In genomic region chr19:10796653-10797052, GRCh38 we compare ENCODE assay signal across 19 cellular contexts. TPM values are rescaled to one million over a fixed set of nuclear protein-coding genes. Genes with fewer than 3 reads are reported as not detected.
DNase-seq lines count a peak whose midpoint lies in the region; ATAC-seq and TF ChIP-seq lines count a peak whose summit lies in the region.
"Had no signal": no experiment of that assay in that cellular context is flagged by ENCODE, and none has a peak within 500 bp of the region (broad histone marks: within the 10 kb centered on the region; RNA-seq: fewer than 3 reads in every experiment).

No MANE protein-coding gene starts in this region.

- peak overlapping the region; percentile 89 for H3K27ac Mint-ChIP-seq in activated CD4-positive, alpha-beta T cell treated with anti-CD3 and anti-CD28 coated beads, Interleukin-2, amount 10 ng/mL, durations not matched to agents 7 days and 5 days
- peak overlapping the region; percentile 97 for H3K27ac Mint-ChIP-seq in central memory CD8-positive, alpha-beta T cell (ENCODE audit: low read depth)
- H3K27ac Mint-ChIP-seq in nephron progenitor cell = peak overlapping the region; percentile 89

- no peaks in the 10 kb centered on the region for H3K9me3 Mint-ChIP-seq in activated CD4-positive, alpha-beta T cell treated with anti-CD3 and anti-CD28 coated beads, Interleukin-2, amount 10 ng/mL, durations not matched to agents 7 days and 5 days
- no peaks in the 10 kb centered on the region for H3K9me3 Mint-ChIP-seq in central memory CD8-positive, alpha-beta T cell
- no peaks in the 10 kb centered on the region for H3K9me3 Mint-ChIP-seq in nephron progenitor cell
- H3K9me3 Mint-ChIP-seq: neural crest cell had no signal

- peaks cover 45% of the 10 kb centered on the region for H3K36me3 Mint-ChIP-seq in activated CD4-positive, alpha-beta T cell treated with anti-CD3 and anti-CD28 coated beads, Interleukin-2, amount 10 ng/mL, durations not matched to agents 7 days and 5 days (ENCODE audit: low read depth)
- peaks cover 51% of the 10 kb centered on the region for H3K36me3 Mint-ChIP-seq in central memory CD8-positive, alpha-beta T cell (ENCODE audit: insufficient read depth)
- H3K36me3 Mint-ChIP-seq in nephron progenitor cell (ENCODE audit: low read depth) = peaks cover 36% of the 10 kb centered on the region

- peak; percentile 43; the same call in 1 of the 2 replicates for ATAC-seq in Panc1
- ATAC-seq in central memory CD8-positive, alpha-beta T cell (replicated peaks; ENCODE audit: extremely low read depth, poor library complexity, severe bottlenecking) = no peak
- ATAC-seq in GM21723 (IDR thresholded peaks at IDR 0.05; ENCODE audit: unreplicated experiment) = no peak
- no peak for ATAC-seq in GM19324 (IDR thresholded peaks at IDR 0.05; ENCODE audit: low FRiP score, unreplicated experiment)
- ATAC-seq: A549 had no signal

- POLR2A ChIA-PET in activated CD4-positive, alpha-beta T cell treated with anti-CD3 and anti-CD28 coated beads, Interleukin-2, amount 10 ng/mL, durations not matched to agents 7 days and 5 days (lab: Charles Lee) = no interaction called here
- POLR2A ChIA-PET in Panc1 (lab: Charles Lee) = no interaction called here

- DNase-seq in activated CD4-positive, alpha-beta T cell treated with anti-CD3 and anti-CD28 coated beads, Interleukin-2, amount 10 ng/mL, durations not matched to agents 7 days and 5 days = no peak
- DNase-seq in activated CD4-positive, alpha-beta T cell treated with anti-CD3 and anti-CD28 coated beads for 1 hour = no peak
- DNase-seq in Panc1 (ENCODE audit: low read depth, low spot score) (no peak), nephron progenitor cell (no peak)
- no peak for DNase-seq in central memory CD8-positive, alpha-beta T cell (ENCODE audit: low spot score in 2 of 2)
- DNase-seq in effector CD8-positive, alpha-beta T cell (lab: John Stamatoyannopoulos, UW) = no peak
- DNase-seq: DMS79, GOT3, kidney, mesenchymal stem cell, NCI-H1417 treated with DMSO at 0.1 percent for 48 hours, psoas muscle, small intestine, tibial artery had no signal

- no peak overlapping the region for H3K4me3 Mint-ChIP-seq in activated CD4-positive, alpha-beta T cell treated with anti-CD3 and anti-CD28 coated beads, Interleukin-2, amount 10 ng/mL, durations not matched to agents 7 days and 5 days
- H3K4me3 Mint-ChIP-seq in central memory CD8-positive, alpha-beta T cell = peak overlapping the region; percentile 76
- H3K4me3 Mint-ChIP-seq in nephron progenitor cell = no peak overlapping the region
- H3K4me3 Mint-ChIP-seq: neural crest cell had no signal

- in situ Hi-C loops in Panc1 (cut with HindIII; ENCODE audit: low pct_unique_long_range_greater_than_20kb, low sequenced_read_pairs) = no loop called here

- no peaks in the 10 kb centered on the region for H3K9me3 ChIP-seq in Panc1 (ENCODE audit: control insufficient read depth, insufficient read depth, low read depth, low read length)
- H3K9me3 ChIP-seq: A549; BLaER1 treated with 17β-estradiol and CSF1 and Interleukin-3, amounts not matched to agents 10 nM and 100 nM; psoas muscle; tibial artery had no signal

- H3K27me3 Mint-ChIP-seq in activated CD4-positive, alpha-beta T cell treated with anti-CD3 and anti-CD28 coated beads, Interleukin-2, amount 10 ng/mL, durations not matched to agents 7 days and 5 days = no peaks in the 10 kb centered on the region
- no peaks in the 10 kb centered on the region for H3K27me3 Mint-ChIP-seq in central memory CD8-positive, alpha-beta T cell
- H3K27me3 Mint-ChIP-seq in nephron progenitor cell (ENCODE audit: low read depth, poor library complexity) = no peaks in the 10 kb centered on the region

- H3K4me1 ChIP-seq in Panc1 (ENCODE audit: control insufficient read depth, insufficient read depth, low read length) = no peaks in the 10 kb centered on the region
- H3K4me1 ChIP-seq: A549, psoas muscle, tibial artery had no signal

- BruUV-seq in Panc1 (replicated peaks; lab: Mats Ljungman, UMichigan) = no TSS peak

- no peaks in the 10 kb centered on the region for H3K27me3 ChIP-seq in Panc1 (ENCODE audit: control insufficient read depth, insufficient read depth, low read length)
- H3K27me3 ChIP-seq: BLaER1 treated with 17β-estradiol and CSF1 and Interleukin-3, amounts not matched to agents 10 nM and 100 nM; tibial artery had no signal

- peaks cover 51% of the 10 kb centered on the region for H3K4me1 Mint-ChIP-seq in activated CD4-positive, alpha-beta T cell treated with anti-CD3 and anti-CD28 coated beads, Interleukin-2, amount 10 ng/mL, durations not matched to agents 7 days and 5 days
- peaks cover 41% of the 10 kb centered on the region for H3K4me1 Mint-ChIP-seq in central memory CD8-positive, alpha-beta T cell
- peaks cover 18% of the 10 kb centered on the region for H3K4me1 Mint-ChIP-seq in nephron progenitor cell
- H3K4me1 Mint-ChIP-seq: neural crest cell had no signal

- CTCF ChIA-PET in activated CD4-positive, alpha-beta T cell treated with anti-CD3 and anti-CD28 coated beads, Interleukin-2, amount 10 ng/mL, durations not matched to agents 7 days and 5 days (lab: Charles Lee) = interaction anchor here (1.1 kb wide), 1 partner anchor 60 kb away, joined by 4 read pairs; no protein-coding TSS in a partner anchor
- CTCF ChIA-PET in Panc1 (lab: Charles Lee) = no interaction called here

- peaks cover 5% of the 10 kb centered on the region for H3K36me3 ChIP-seq in Panc1 (ENCODE audit: control insufficient read depth, insufficient read depth, low read length)

- H3K4me3 ChIP-seq in Panc1 (ENCODE audit: low read depth in 2 of 2, low read length in 2 of 2) = no peak overlapping the region
- H3K4me3 ChIP-seq: A549; BLaER1 treated with 17β-estradiol and CSF1 and Interleukin-3, amounts not matched to agents 10 nM and 100 nM; psoas muscle; tibial artery had no signal

- no peak overlapping the region for H3K27ac ChIP-seq in Panc1 (ENCODE audit: low read length)
- H3K27ac ChIP-seq: A549, psoas muscle, tibial artery had no signal

- no peak for TF ChIP-seq CTCF in Panc1 (IDR thresholded peaks at IDR 0.05)
- no peak for TF ChIP-seq CTCF in nephron progenitor cell (IDR thresholded peaks at IDR 0.05)

- intact Hi-C loops in Panc1 (cut with micrococcal nuclease; ENCODE audit: unreplicated experiment) = no loop called here

RNA-seq across cellular contexts. Expression of gene TMED1, which starts 39.4 kb away (rescaled TPM):
- total RNA-seq in activated CD4-positive, alpha-beta T cell treated with anti-CD3 and anti-CD28 coated beads, Interleukin-2, amount 10 ng/mL, durations not matched to agents 7 days and 5 days = 10 to 100 TPM in 1 of 2 experiments, 1 to 10 TPM in 1; 8.6 to 11.2 TPM
- 30.3 TPM for total RNA-seq in Panc1 (2021; ENCODE audit: unreplicated experiment)
- 47.0 TPM for polyA plus RNA-seq in Panc1 (2012; ENCODE audit: insufficient read length)

RNA-seq across cellular contexts. Expression of gene C19orf38, which starts 51.6 kb away (rescaled TPM):
- total RNA-seq in activated CD4-positive, alpha-beta T cell treated with anti-CD3 and anti-CD28 coated beads, Interleukin-2, amount 10 ng/mL, durations not matched to agents 7 days and 5 days = 1 to 10 TPM; 2.4 TPM
- not detected for total RNA-seq in Panc1 (2021; ENCODE audit: unreplicated experiment)
- 0.33 TPM for polyA plus RNA-seq in Panc1 (2012; ENCODE audit: insufficient read length)
- total RNA-seq: neural crest cell had no signal
